Comparison of ENCODE assay signal across 27 cellular contexts in genomic region chr12:122803937-122804336, GRCh38.
"Had no signal": no experiment of that assay in that cellular context is flagged by ENCODE, and none has a peak within 500 bp of the region (broad histone marks: within the 10 kb centered on the region; RNA-seq: fewer than 3 reads in every experiment).

No MANE protein-coding gene starts in this region.

- H3K4me1 ChIP-seq: gastrocnemius medialis, heart left ventricle had no signal

- DNase-seq: activated CD4-positive, alpha-beta memory T cell treated with anti-CD3 and anti-CD28 coated beads for 36 hours; activated CD4-positive, alpha-beta T cell treated with anti-CD3 and anti-CD28 coated beads for 36 hours; activated CD4-positive, alpha-beta T cell treated with anti-CD3 and anti-CD28 coated beads, Interleukin-2, amount 10 ng/mL, durations not matched to agents 24 days and 14 days; activated CD4-positive, CD25-positive, alpha-beta regulatory T cell; activated CD4-positive, CD25-positive, alpha-beta regulatory T cell treated with anti-CD3 and anti-CD28 coated beads, Interleukin-2, amount 50 U/mL, for 72 hours; activated CD8-positive, alpha-beta memory T cell treated with anti-CD3 and anti-CD28 coated beads, Interleukin-2, amount 10 ng/mL, durations not matched to agents 7 days and 5 days; activated CD8-positive, alpha-beta memory T cell treated with anti-CD3 and anti-CD28 coated beads, Interleukin-2, amount 50 U/mL, for 4 hours; activated CD8-positive, alpha-beta T cell treated with anti-CD3 and anti-CD28 coated beads, Interleukin-2, amount 10 ng/mL, durations not matched to agents 7 days and 5 days; activated gamma-delta T cell treated with Interleukin-2 at 50 U/mL for 16 hours; activated naive CD4-positive, alpha-beta T cell treated with anti-CD3 and anti-CD28 coated beads, Interleukin-2, amount 50 U/mL, for 16 hours; activated naive CD4-positive, alpha-beta T cell treated with Interleukin-2 at 50 U/mL for 16 hours; activated T-cell treated with anti-CD3 and anti-CD28 coated beads, Interleukin-2, amount 50 U/mL, for 1 hour; activated T-cell treated with anti-CD3 and anti-CD28 coated beads, Interleukin-2, amount 50 U/mL, for 48 hours; amniotic stem cell; anterior cingulate cortex; caudate nucleus; cortex of kidney; dermis blood vessel endothelial cell; effector CD4-positive, alpha-beta T cell; effector memory CD8-positive, alpha-beta T cell; foreskin fibroblast; gastrocnemius medialis; glutamatergic neuron; heart left ventricle; T-helper 1 cell; T-helper 17 cell; T1000 had no signal

- H3K27ac ChIP-seq: gastrocnemius medialis, heart left ventricle had no signal

- H3K27me3 ChIP-seq: gastrocnemius medialis, heart left ventricle had no signal

- H3K36me3 ChIP-seq: gastrocnemius medialis, heart left ventricle had no signal

- H3K9me3 ChIP-seq: gastrocnemius medialis, heart left ventricle had no signal

- H3K4me3 ChIP-seq: gastrocnemius medialis, heart left ventricle had no signal
